ENCODE assay signal across 8 cellular contexts in genomic region chr4:145181091-145181501, GRCh38. TPM values are rescaled to one million over a fixed set of nuclear protein-coding genes. Genes with fewer than 3 reads are reported as not detected.
DNase-seq lines count a peak whose midpoint lies in the region; ATAC-seq, FAIRE-seq and TF ChIP-seq lines count a peak whose summit lies in the region.

No MANE protein-coding gene starts in this region.

- H3K4me3 ChIP-seq in heart right ventricle (peak overlapping the region; percentile 48 to 89 (median 80)), astrocyte (ENCODE audit: insufficient read depth, low read depth, low read length) (peak overlapping the region; percentile 99), aorta (ENCODE audit: low read length in 2 of 2) (peak overlapping the region; percentile 67 to 84)

- peaks cover 18% of the 10 kb centered on the region for H4K20me1 ChIP-seq in astrocyte (ENCODE audit: insufficient read depth, low read length)

- 9 to 10% methylated on average over 7 of the region's 7 CpGs for WGBS in heart right ventricle, 2 donors
- 6 to 7% methylated on average over 7 of the region's 7 CpGs for WGBS in aorta, 2 donors

- H3K27ac ChIP-seq in heart right ventricle (peak overlapping the region; percentile 92 to 99 (median 97)), astrocyte (ENCODE audit: low read depth, low read length) (peak overlapping the region; percentile 59), aorta (ENCODE audit: low read depth in 1 of 2, low read length in 2 of 2) (peak overlapping the region in 1 of 2 donors; percentile 75)

- DNase-seq in heart right ventricle: no peak
- DNase-seq in Right ventricle myocardium inferior (ENCODE audit: missing footprints): no peak
- no peak for DNase-seq in astrocyte (ENCODE audit: low read depth)
- no peak for DNase-seq in memory B cell (ENCODE audit: low spot score in 2 of 2)
- no peak for DNase-seq in aorta
- no peak for DNase-seq in NCI-H82 (lab: John Stamatoyannopoulos, UW)
- no peak for DNase-seq in GM12892 (ENCODE audit: insufficient read length)

- TF ChIP-seq POLR2A in GM12892 (IDR thresholded peaks at IDR 0.05; ENCODE audit: low read depth, low read length): no peak

- no peaks in the 10 kb centered on the region for H3K36me3 ChIP-seq in heart right ventricle
- no peaks in the 10 kb centered on the region for H3K36me3 ChIP-seq in astrocyte (ENCODE audit: insufficient read depth, low read length)
- no peaks in the 10 kb centered on the region for H3K36me3 ChIP-seq in aorta (ENCODE audit: control insufficient read depth in 1 of 2, insufficient read depth in 2 of 2, low read length in 1 of 2)

- ATAC-seq in heart right ventricle: no peak
- no peak for ATAC-seq in Right ventricle myocardium inferior
- no peak for ATAC-seq in memory B cell (ENCODE audit: low read depth)
- ATAC-seq in aorta (ENCODE audit: low FRiP score): no peak
- ATAC-seq in GM21576 (IDR thresholded peaks at IDR 0.05; ENCODE audit: unreplicated experiment): no peak

- H3K4me1 Mint-ChIP-seq in astrocyte (ENCODE audit: low read depth, unreplicated experiment) (peaks cover 14% of the 10 kb centered on the region), memory B cell (peaks cover 22% of the 10 kb centered on the region)

- intact Hi-C loops in heart right ventricle (cut with DNase I) (loop anchor here in 2 of 10 donors (5.0 kb wide), 2 partner anchors 301 to 436 kb away; partner anchors contain the start of genes MMAA (in 1 of the 2) and SMAD1 (in 1 of the 2)), Right ventricle myocardium inferior (cut with DNase I) (loop anchor here (2.0 kb wide), 1 partner anchor 438 kb away; the partner anchor contains the start of gene MMAA), aorta (cut with DNase I) (loop anchor here in 1 of 2 donors (5.0 to 10.0 kb wide), 2 partner anchors 301 to 554 kb away; partner anchors contain the start of gene SMAD1)

- peak overlapping the region; percentile 96 for H3K9ac ChIP-seq in astrocyte (ENCODE audit: low read length)

- TF ChIP-seq CTCF in heart right ventricle (IDR thresholded peaks at IDR 0.05): no peak
- no peak for TF ChIP-seq CTCF in astrocyte (IDR thresholded peaks at IDR 0.05; ENCODE audit: insufficient read depth, low read depth, low read length)

- H3K4me1 ChIP-seq in heart right ventricle (peaks cover under 1 to 39% (median 22%) of the 10 kb centered on the region in 9 donors), astrocyte (ENCODE audit: insufficient read depth, low read length) (peaks cover 16% of the 10 kb centered on the region), aorta (ENCODE audit: control insufficient read depth in 1 of 2, insufficient read depth in 2 of 2, low read length in 2 of 2) (peaks cover 1 to 3% of the 10 kb centered on the region in 2 donors)

- no peaks in the 10 kb centered on the region for H3K27me3 Mint-ChIP-seq in astrocyte (ENCODE audit: low read depth, unreplicated experiment)
- no peaks in the 10 kb centered on the region for H3K27me3 Mint-ChIP-seq in memory B cell

- peak overlapping the region; percentile 85 for H3K4me3 Mint-ChIP-seq in astrocyte (ENCODE audit: unreplicated experiment)
- peak overlapping the region; percentile 87 for H3K4me3 Mint-ChIP-seq in memory B cell

- H3K9me3 Mint-ChIP-seq in astrocyte (ENCODE audit: unreplicated experiment) (no peaks in the 10 kb centered on the region), memory B cell (no peaks in the 10 kb centered on the region)

- no peaks in the 10 kb centered on the region for H3K36me3 Mint-ChIP-seq in astrocyte (ENCODE audit: low read depth, unreplicated experiment)
- no peaks in the 10 kb centered on the region for H3K36me3 Mint-ChIP-seq in memory B cell

- FAIRE-seq in astrocyte (lab: Jason Lieb, UNC) (no peak), GM12892 (lab: Jason Lieb, UNC) (no peak)

- peaks cover 37% of the 10 kb centered on the region for H3K79me2 ChIP-seq in astrocyte (ENCODE audit: insufficient read depth, low read length)

- H3K9me3 ChIP-seq in heart right ventricle: no peaks in the 10 kb centered on the region
- no peaks in the 10 kb centered on the region for H3K9me3 ChIP-seq in astrocyte (ENCODE audit: insufficient read depth, low read depth, low read length)
- no peaks in the 10 kb centered on the region for H3K9me3 ChIP-seq in aorta (ENCODE audit: control insufficient read depth, low read length)

- H3K27ac Mint-ChIP-seq in astrocyte (ENCODE audit: unreplicated experiment) (peak overlapping the region; percentile 30), memory B cell (peak overlapping the region; percentile 97)

- peak overlapping the region; percentile 95 for H2AFZ ChIP-seq in astrocyte (ENCODE audit: low read depth, low read length)

- no peaks in the 10 kb centered on the region for H3K27me3 ChIP-seq in heart right ventricle
- H3K27me3 ChIP-seq in astrocyte (ENCODE audit: insufficient read depth, low read length): no peaks in the 10 kb centered on the region
- no peaks in the 10 kb centered on the region for H3K27me3 ChIP-seq in aorta (ENCODE audit: control insufficient read depth in 1 of 2, insufficient read depth in 2 of 2, low read length in 1 of 2)

- H3K4me2 ChIP-seq in astrocyte (ENCODE audit: low read length): peak overlapping the region; percentile 96

RNA-seq across cellular contexts. Expression of gene OTUD4, which starts 0.7 kb away (rescaled TPM):
- total RNA-seq in heart right ventricle (10 to 100 TPM; 22.5 to 36.7 (median 26.9) TPM), Right ventricle myocardium inferior (34.5 TPM), astrocyte (41.9 and 47.4 TPM in 2 replicates), aorta (10 to 100 TPM; 36.9 to 48.7 TPM)
- polyA plus RNA-seq in heart right ventricle (10 to 100 TPM in 1 of 2 donors, 1 to 10 TPM in 1; 9.3 to 13.2 TPM), aorta (1 to 10 TPM; 5.6 to 8.7 TPM)
- 16.1 TPM for polyA plus RNA-seq in GM12892 (2012; ENCODE audit: missing spikeins)
